Comparison of ENCODE assay signal across 8 cellular contexts in genomic region chr17:15257316-15257925, GRCh38. TPM values are rescaled to one million over a fixed set of nuclear protein-coding genes. Genes with fewer than 3 reads are reported as not detected.
DNase-seq lines count a peak whose midpoint lies in the region; ATAC-seq, FAIRE-seq and TF ChIP-seq lines count a peak whose summit lies in the region.

No MANE protein-coding gene starts in this region.

- H3K27me3 ChIP-seq in transverse colon = peaks cover 8% of the 10 kb centered on the region

- FAIRE-seq in RCC 7860 (lab: Jason Lieb, UNC) = peak; percentile 81

- H3K36me3 Mint-ChIP-seq in CD14-positive monocyte = peaks cover 6 to 7% of the 10 kb centered on the region in 2 donors

- H3K27me3 Mint-ChIP-seq in CD14-positive monocyte (ENCODE audit: low read depth in 3 of 3) = peaks cover 39 to 61% (median 41%) of the 10 kb centered on the region in 3 donors

- peaks cover 27 to 88% (median 48%) of the 10 kb centered on the region in 4 donors for H3K4me1 ChIP-seq in transverse colon

- TF ChIP-seq CTCF in CD14-positive monocyte (IDR thresholded peaks at IDR 0.05) = peak; percentile 95
- TF ChIP-seq CTCF in transverse colon (IDR thresholded peaks at IDR 0.05) = peak; percentile 84 to 91 (median 86)

- WGBS in transverse colon (ENCODE audit: low coverage in 1 of 2), 2 donors = 3 to 50% methylated on average over 1 to 18 of the region's 18 CpGs

- H3K4me3 Mint-ChIP-seq in CD14-positive monocyte = peak overlapping the region; percentile 48 to 87

- H3K9me3 Mint-ChIP-seq in CD14-positive monocyte = peaks cover 0 to 8% (median 1%) of the 10 kb centered on the region in 7 donors

- peak overlapping the region in 2 of 4 donors; percentile 2 to 67 for H3K4me3 ChIP-seq in transverse colon

- intact Hi-C loops in CD14-positive monocyte (cut with micrococcal nuclease) = no loop called here
- intact Hi-C loops in transverse colon (cut with DNase I; ENCODE audit: low total_unique reads) = no loop called here

- peak; percentile 62 for ATAC-seq in HG03520 (IDR thresholded peaks at IDR 0.05; ENCODE audit: unreplicated experiment)

- peaks cover 38% of the 10 kb centered on the region for H3K4me1 Mint-ChIP-seq in CD14-positive monocyte

- H3K27ac Mint-ChIP-seq in CD14-positive monocyte = peak overlapping the region in 2 of 7 donors; percentile 25 to 37

- DNase-seq in CD14-positive monocyte (ENCODE audit: low spot score) = peak; percentile 58
- DNase-seq in GM19238 (ENCODE audit: insufficient read length, low spot score) = peak; percentile 70
- DNase-seq in RCC 7860 (ENCODE audit: low spot score) = peak; percentile 91
- peak; percentile 10 for DNase-seq in activated T-helper 9 cell treated with anti-CD3 and anti-CD28 coated beads, Interleukin-2, amount 50 U/mL, for 16 hours (ENCODE audit: low read depth)
- DNase-seq in foreskin melanocyte = peak; percentile 80
- DNase-seq in occipital lobe (lab: John Stamatoyannopoulos, UW) = peak; percentile 84
- peak; percentile 76 for DNase-seq in transverse colon

- H3K27ac ChIP-seq in transverse colon = peak overlapping the region; percentile 92 to 97 (median 94)

- in situ Hi-C loops in transverse colon (cut with MboI; ENCODE audit: low pct_ligation_motif_present in 1 of 4, low pct_unique_long_range_greater_than_20kb in 1 of 4, low sequenced_read_pairs in 3 of 4) = loop anchor here in 2 of 4 donors (5.0 to 25.0 kb wide), 3 partner anchors 155 to 247 kb away; no protein-coding TSS in a partner anchor

- no peak for TF ChIP-seq EP300 in transverse colon (IDR thresholded peaks at IDR 0.05; ENCODE audit: low read depth)

- H3K36me3 ChIP-seq in transverse colon = peaks cover 0 to 7% (median 0%) of the 10 kb centered on the region in 4 donors

- no peak for TF ChIP-seq POLR2A in transverse colon (IDR thresholded peaks at IDR 0.05)

- no peaks in the 10 kb centered on the region for H3K9me3 ChIP-seq in transverse colon

RNA-seq across cellular contexts. Expression of gene PMP22, which starts 7.7 kb away (rescaled TPM):
- polyA plus RNA-seq in CD14-positive monocyte = 1 to 10 TPM; 1.3 to 3.9 TPM
- total RNA-seq in occipital lobe = 12.0 TPM
- 10 to 100 TPM; 23.9 to 70.9 (median 49.1) TPM for total RNA-seq in transverse colon

Comparison
In these comparisons a context has a peak if more than half of its experiments do, and no peak if none do; other contexts are left out.
1. DNase-seq: peak in every context shown above with its lines; median percentile 91 in RCC 7860; 84 in occipital lobe; 80 in foreskin melanocyte; 76 in transverse colon; 70 in GM19238; 58 in CD14-positive monocyte; 10 in activated T-helper 9 cell treated with anti-CD3 and anti-CD28 coated beads, Interleukin-2, amount 50 U/mL, for 16 hours.